13 cellular contexts compared by ENCODE assay signal in the genomic region with DNA sequence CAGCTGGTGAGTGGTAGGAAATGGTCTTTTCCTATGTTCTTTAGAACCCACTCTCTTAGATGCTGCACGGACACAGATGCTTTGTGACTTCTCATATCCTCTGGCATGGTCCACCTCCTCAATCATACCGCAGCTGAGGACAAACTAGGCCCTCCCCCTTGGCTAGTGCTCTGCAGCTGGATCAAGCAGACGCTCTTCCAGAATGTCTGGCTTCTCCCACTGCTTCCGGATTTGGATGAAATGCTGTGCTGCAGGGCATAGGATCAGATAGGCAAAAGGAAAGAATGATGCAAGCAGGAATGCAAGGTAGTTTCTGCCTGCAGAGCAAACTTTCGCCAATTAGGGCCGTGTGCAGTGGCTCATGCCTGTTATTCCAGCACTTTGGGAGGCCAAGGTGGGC.
DNase-seq lines count a peak whose midpoint lies in the region; ATAC-seq and TF ChIP-seq lines count a peak whose summit lies in the region.
"Had no signal": no experiment of that assay in that cellular context is flagged by ENCODE, and none has a peak within 500 bp of the region (broad histone marks: within the 10 kb centered on the region; RNA-seq: fewer than 3 reads in every experiment).

No MANE protein-coding gene starts in this region.

- no peaks in the 10 kb centered on the region for H3K27me3 Mint-ChIP-seq in activated CD4-positive, alpha-beta memory T cell treated with anti-CD3 and anti-CD28 coated beads for 36 hours

- no peak overlapping the region for H3K4me3 ChIP-seq in AG04450 (ENCODE audit: low read depth, low read length)
- no peak overlapping the region for H3K4me3 ChIP-seq in lung
- no peak overlapping the region for H3K4me3 ChIP-seq in esophagus squamous epithelium
- H3K4me3 ChIP-seq: A549, K562 had no signal

- no peak overlapping the region for H3K4me3 Mint-ChIP-seq in activated CD4-positive, alpha-beta memory T cell treated with anti-CD3 and anti-CD28 coated beads for 36 hours
- H3K4me3 Mint-ChIP-seq: T-helper 1 cell treated with Interleukin-12 subunit alpha and Interleukin-12 subunit beta and Interleukin-4 antibody, amounts not matched to agents 30 μg/mL and 1 μg/mL, for 36 hours had no signal

- H3K36me3 Mint-ChIP-seq in activated CD4-positive, alpha-beta memory T cell treated with anti-CD3 and anti-CD28 coated beads for 36 hours = no peaks in the 10 kb centered on the region

- intact Hi-C loops in activated CD4-positive, alpha-beta memory T cell treated with anti-CD3 and anti-CD28 coated beads for 36 hours (cut with micrococcal nuclease) = no loop called here
- intact Hi-C loops in esophagus squamous epithelium (cut with DNase I) = no loop called here

- no peaks in the 10 kb centered on the region for H3K9me3 Mint-ChIP-seq in activated CD4-positive, alpha-beta memory T cell treated with anti-CD3 and anti-CD28 coated beads for 36 hours
- H3K9me3 Mint-ChIP-seq: T-helper 1 cell treated with Interleukin-12 subunit alpha and Interleukin-12 subunit beta and Interleukin-4 antibody, amounts not matched to agents 30 μg/mL and 1 μg/mL, for 36 hours had no signal

- H3K4me1 ChIP-seq in lung (ENCODE audit: control insufficient read depth in 2 of 2, insufficient read depth in 2 of 2, low read length in 2 of 2) = peaks cover 0 to 5% of the 10 kb centered on the region in 2 donors
- H3K4me1 ChIP-seq in esophagus squamous epithelium = peaks cover 0 to 17% (median 13%) of the 10 kb centered on the region in 3 donors

- H3K36me3 ChIP-seq in lung (ENCODE audit: control insufficient read depth in 2 of 2, insufficient read depth in 2 of 2, low read length in 2 of 2) = no peaks in the 10 kb centered on the region
- H3K36me3 ChIP-seq in esophagus squamous epithelium = no peaks in the 10 kb centered on the region

- H3K9me3 ChIP-seq in AG04450 (ENCODE audit: control insufficient read depth, insufficient read depth, low read length) = no peaks in the 10 kb centered on the region
- H3K9me3 ChIP-seq in lung (ENCODE audit: control insufficient read depth in 2 of 2, insufficient read depth in 1 of 2, low read length in 1 of 2) = no peaks in the 10 kb centered on the region
- no peaks in the 10 kb centered on the region for H3K9me3 ChIP-seq in esophagus squamous epithelium
- H3K9me3 ChIP-seq: A549 had no signal

- H3K27ac Mint-ChIP-seq in activated CD4-positive, alpha-beta memory T cell treated with anti-CD3 and anti-CD28 coated beads for 36 hours = no peak overlapping the region
- H3K27ac Mint-ChIP-seq: T-helper 1 cell treated with Interleukin-12 subunit alpha and Interleukin-12 subunit beta and Interleukin-4 antibody, amounts not matched to agents 30 μg/mL and 1 μg/mL, for 36 hours had no signal

- WGBS in lung, 2 donors = 46 to 53% methylated on average over 6 of the region's 6 CpGs
- 7 to 11% methylated on average over 6 of the region's 6 CpGs for WGBS in esophagus squamous epithelium, 2 donors

- CTCF ChIA-PET in AG04450 (lab: Charles Lee) (no interaction called here), RWPE1 (lab: Yijun Ruan, JAX) (no interaction called here)
- CTCF ChIA-PET in activated CD4-positive, alpha-beta memory T cell treated with anti-CD3 and anti-CD28 coated beads for 36 hours (lab: Charles Lee) = no interaction called here

- DNase-seq in AG04450 (ENCODE audit: low read depth, low spot score) (peak; percentile 52), RWPE1 (ENCODE audit: low spot score) (peak; percentile 21), lung (ENCODE audit: low spot score) (peak; percentile 31), esophagus squamous epithelium (lab: John Stamatoyannopoulos, UW) (no peak)
- DNase-seq in activated CD4-positive, alpha-beta memory T cell treated with anti-CD3 and anti-CD28 coated beads for 36 hours = no peak
- no peak for DNase-seq in effector CD8-positive, alpha-beta T cell (lab: John Stamatoyannopoulos, UW)
- DNase-seq: activated T-cell treated with anti-CD3 and anti-CD28 coated beads, Interleukin-2, amount 50 U/mL, for 1 hour; NCI-H2171 treated with DMSO at 0.1 percent for 48 hours had no signal

- TF ChIP-seq CTCF in AG04450 (IDR thresholded peaks at IDR 0.05; ENCODE audit: low read depth, low read length) (no peak), RWPE1 (conservative IDR thresholded peaks at IDR 0.05; ENCODE audit: low read depth) (no peak), lung (IDR thresholded peaks at IDR 0.05; ENCODE audit: control extremely low read depth, extremely low read depth) (no peak), esophagus squamous epithelium (IDR thresholded peaks at IDR 0.05) (no peak)

- POLR2A ChIA-PET in AG04450 (lab: Yijun Ruan, JAX) (interaction anchor here (0.6 kb wide), 1 partner anchor 32 kb away, joined by 3 read pairs; no protein-coding TSS in a partner anchor), RWPE1 (lab: Yijun Ruan, JAX; ENCODE audit: low non-redundant PET) (no interaction called here)
- POLR2A ChIA-PET in activated CD4-positive, alpha-beta memory T cell treated with anti-CD3 and anti-CD28 coated beads for 36 hours (lab: Charles Lee) = no interaction called here

- no peak overlapping the region for H3K27ac ChIP-seq in AG04450 (ENCODE audit: low read depth, low read length)
- peak overlapping the region; percentile 34; the same call in 1 of the 2 replicates for H3K27ac ChIP-seq in RWPE1
- H3K27ac ChIP-seq in lung (ENCODE audit: low read depth in 1 of 2, low read length in 1 of 2) = no peak overlapping the region
- no peak overlapping the region for H3K27ac ChIP-seq in esophagus squamous epithelium

- H3K27me3 ChIP-seq in AG04450 (ENCODE audit: control insufficient read depth, insufficient read depth, low read length) (no peaks in the 10 kb centered on the region), lung (ENCODE audit: control insufficient read depth, insufficient read depth) (no peaks in the 10 kb centered on the region), esophagus squamous epithelium (no peaks in the 10 kb centered on the region)

- TF ChIP-seq POLR2A in esophagus squamous epithelium (IDR thresholded peaks at IDR 0.05) = no peak

- ATAC-seq in esophagus mucosa (peak; percentile 71), lung (ENCODE audit: insufficient read depth, low FRiP score) (peak; percentile 58), GM19395 (IDR thresholded peaks at IDR 0.05; ENCODE audit: unreplicated experiment) (no peak)
- ATAC-seq: K562 had no signal

- H3K4me1 Mint-ChIP-seq in activated CD4-positive, alpha-beta memory T cell treated with anti-CD3 and anti-CD28 coated beads for 36 hours (ENCODE audit: low read depth) = no peaks in the 10 kb centered on the region

Comparison
In these comparisons a context has a peak if more than half of its experiments do, and no peak if none do; other contexts are left out.
1. DNase-seq: peak in AG04450 (single experiment), RWPE1 (single experiment) and lung (single experiment); none in activated CD4-positive, alpha-beta memory T cell treated with anti-CD3 and anti-CD28 coated beads for 36 hours (single experiment), esophagus squamous epithelium (single experiment) and effector CD8-positive, alpha-beta T cell (single experiment).